1 cellular context compared by ENCODE assay signal in genomic region chr7:134646425-134647305, GRCh38.
TF ChIP-seq lines count a peak whose summit lies in the region.

BPGM (plus strand) TSS chr7:134646853; CDS start chr7:134661508, 14,655 bp downstream.

TF ChIP-seq in HepG2, 621 proteins besides CTCF, POLR2A, EP300 and RAD21 (continued from another document and continues in another):
- no peak for TF ChIP-seq PLSCR1 (CRISPR knock-in tag; IDR thresholded peaks at IDR 0.05; ENCODE audit: borderline replicate concordance)
- 0 out of 2 replicates have a peak, but pooled peaks have one; percentile 47 for TF ChIP-seq KLF15 (CRISPR knock-in tag; IDR thresholded peaks at IDR 0.05; ENCODE audit: borderline replicate concordance)
- TF ChIP-seq ZNF124 (CRISPR knock-in tag; IDR thresholded peaks at IDR 0.05) = no peak
- no peak; the same call in 1 of the 2 replicates for TF ChIP-seq MAZ (IDR thresholded peaks at IDR 0.05; ENCODE audit: borderline replicate concordance, low read depth, low read length)
- TF ChIP-seq MAZ (CRISPR knock-in tag; IDR thresholded peaks at IDR 0.05; ENCODE audit: low read depth) = peak; percentile 31; the same call in 1 of the 2 replicates
- no peak for TF ChIP-seq ZNF572 (CRISPR knock-in tag; IDR thresholded peaks at IDR 0.05)
- TF ChIP-seq ZNF749 (CRISPR knock-in tag; IDR thresholded peaks at IDR 0.05; ENCODE audit: borderline replicate concordance) = no peak
- no peak for TF ChIP-seq SP1 (IDR thresholded peaks at IDR 0.05)
- peak; percentile 32; the same call in 1 of the 2 replicates for TF ChIP-seq SP1 (CRISPR knock-in tag; IDR thresholded peaks at IDR 0.05)
- TF ChIP-seq AFF4 (CRISPR knock-in tag; IDR thresholded peaks at IDR 0.05) = no peak
- TF ChIP-seq ZBTB1 (CRISPR knock-in tag; IDR thresholded peaks at IDR 0.05; ENCODE audit: borderline replicate concordance) = no peak
- TF ChIP-seq MLLT10 (CRISPR knock-in tag; IDR thresholded peaks at IDR 0.05) = no peak
- TF ChIP-seq MATR3 (CRISPR knock-in tag; IDR thresholded peaks at IDR 0.05) = no peak
- TF ChIP-seq ZNF260 (CRISPR knock-in tag; IDR thresholded peaks at IDR 0.05; ENCODE audit: borderline replicate concordance, low read depth) = no peak
- TF ChIP-seq SNAPC4 (CRISPR knock-in tag; IDR thresholded peaks at IDR 0.05) = no peak
- 0 out of 2 replicates have a peak, but pooled peaks have one; percentile 47 for TF ChIP-seq ZNF878 (CRISPR knock-in tag; IDR thresholded peaks at IDR 0.05)
- TF ChIP-seq ZBTB34 (CRISPR knock-in tag; IDR thresholded peaks at IDR 0.05) = no peak
- TF ChIP-seq HOMEZ (CRISPR knock-in tag; IDR thresholded peaks at IDR 0.05; ENCODE audit: low read depth) = peak; percentile 63; the same call in 1 of the 2 replicates
- TF ChIP-seq IRF1 (CRISPR knock-in tag; IDR thresholded peaks at IDR 0.05; ENCODE audit: low read depth) = no peak
- TF ChIP-seq ZNF12 (CRISPR knock-in tag; IDR thresholded peaks at IDR 0.05) = no peak
- peak; percentile 76; the same call in 1 of the 2 replicates for TF ChIP-seq SALL1 (CRISPR knock-in tag; IDR thresholded peaks at IDR 0.05)
- no peak for TF ChIP-seq DBP (CRISPR knock-in tag; IDR thresholded peaks at IDR 0.05; ENCODE audit: not compliant biosample characterization)
- TF ChIP-seq ETS1 (CRISPR knock-in tag; IDR thresholded peaks at IDR 0.05) = no peak
- TF ChIP-seq MZF1 (CRISPR knock-in tag; IDR thresholded peaks at IDR 0.05; ENCODE audit: borderline replicate concordance) = no peak
- peak; percentile 84; the same call in 1 of the 2 replicates for TF ChIP-seq PBX3 (CRISPR knock-in tag; IDR thresholded peaks at IDR 0.05; ENCODE audit: borderline replicate concordance)
- no peak for TF ChIP-seq ZNF746 (CRISPR knock-in tag; IDR thresholded peaks at IDR 0.05)
- no peak for TF ChIP-seq NFE2L2 (IDR thresholded peaks at IDR 0.05; ENCODE audit: low read length)
- no peak for TF ChIP-seq CCAR2 (optimal IDR thresholded peaks at IDR 0.05; ENCODE audit: low read depth, low read length)
- TF ChIP-seq ZNF101 (CRISPR knock-in tag; IDR thresholded peaks at IDR 0.05; ENCODE audit: borderline replicate concordance, low read depth) = no peak
- TF ChIP-seq ZNF598 (CRISPR knock-in tag; IDR thresholded peaks at IDR 0.05; ENCODE audit: borderline replicate concordance) = peak; percentile 62; the same call in 1 of the 2 replicates
- no peak for TF ChIP-seq LBX2 (CRISPR knock-in tag; IDR thresholded peaks at IDR 0.05; ENCODE audit: borderline replicate concordance)
- TF ChIP-seq RBM22 (optimal IDR thresholded peaks at IDR 0.05; ENCODE audit: low read length) = peak; percentile 24
- TF ChIP-seq ZNF567 (CRISPR knock-in tag; IDR thresholded peaks at IDR 0.05; ENCODE audit: borderline replicate concordance) = no peak
- peak; percentile 75; the same call in 1 of the 2 replicates for TF ChIP-seq KDM2A (CRISPR knock-in tag; IDR thresholded peaks at IDR 0.05; ENCODE audit: borderline replicate concordance, low read depth)
- TF ChIP-seq ATF2 (CRISPR knock-in tag; IDR thresholded peaks at IDR 0.05) = no peak
- peak; percentile 56; the same call in 1 of the 2 replicates for TF ChIP-seq ZBTB7B (CRISPR knock-in tag; IDR thresholded peaks at IDR 0.05)
- no peak for TF ChIP-seq TBX3 (IDR thresholded peaks at IDR 0.05; ENCODE audit: borderline replicate concordance)
- TF ChIP-seq KDM4B (CRISPR knock-in tag; IDR thresholded peaks at IDR 0.05) = no peak
- TF ChIP-seq HDAC6 (IDR thresholded peaks at IDR 0.05; ENCODE audit: low read depth, low read length) = no peak
- TF ChIP-seq ZNF430 (CRISPR knock-in tag; IDR thresholded peaks at IDR 0.05) = no peak
- no peak for TF ChIP-seq ZNF33A (CRISPR knock-in tag; IDR thresholded peaks at IDR 0.05; ENCODE audit: borderline replicate concordance)
- peak; percentile 73 for TF ChIP-seq CHD2 (IDR thresholded peaks at IDR 0.05; ENCODE audit: low read depth, low read length)
- TF ChIP-seq EHMT2 (IDR thresholded peaks at IDR 0.05; ENCODE audit: borderline replicate concordance, low read depth, low read length) = no peak
